ENCODE assay signal across 8 cellular contexts in the genomic region with DNA sequence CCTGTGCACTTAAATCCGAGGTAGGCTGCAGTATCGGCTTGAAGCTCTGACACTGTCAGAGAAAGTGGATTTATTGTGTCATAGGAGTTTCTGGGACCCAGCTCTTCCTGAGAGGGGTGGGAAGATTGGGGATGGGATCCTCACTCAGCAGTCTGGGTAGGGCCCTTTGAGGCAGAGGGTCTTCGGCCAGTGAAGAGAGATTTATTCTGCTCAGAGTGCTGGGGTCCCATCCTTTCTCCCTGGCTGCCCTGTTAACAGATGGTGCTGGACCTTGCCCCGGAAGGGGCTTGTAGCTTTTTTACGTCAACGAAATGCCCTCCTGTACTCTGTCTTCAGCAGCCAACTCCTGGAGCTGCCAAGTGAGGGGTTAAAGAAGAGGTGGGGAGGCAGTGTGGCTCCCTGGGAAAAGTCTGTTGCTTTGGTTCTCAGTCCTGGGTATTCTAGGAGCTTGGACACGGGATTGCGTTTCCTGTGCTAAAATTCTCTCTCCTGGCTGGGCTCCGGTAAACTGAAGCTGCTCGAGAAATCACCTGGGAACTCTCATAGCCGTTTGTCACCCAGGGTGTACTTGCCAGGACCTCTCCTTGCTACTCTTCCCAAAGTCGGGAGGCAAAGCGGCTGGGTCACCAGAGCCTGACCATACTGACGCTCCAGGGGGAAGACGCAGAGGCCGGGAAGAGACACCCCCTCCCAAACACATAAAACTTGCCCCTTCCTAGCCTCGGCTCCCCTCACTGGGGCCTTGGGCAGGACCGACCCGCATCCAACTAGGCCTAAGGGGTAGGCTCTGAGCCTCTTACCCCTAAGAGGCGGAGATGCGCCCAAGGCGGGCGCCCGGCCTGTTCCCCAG. TPM values are rescaled to one million over a fixed set of nuclear protein-coding genes. Genes with fewer than 3 reads are reported as not detected.
A peak's percentile ranks its signal among the peaks of the same experiment; 100 is the strongest.
DNase-seq lines count a peak whose midpoint lies in the region; ATAC-seq and TF ChIP-seq lines count a peak whose summit lies in the region.

No MANE protein-coding gene starts in this region.

- intact Hi-C loops in MCF 10A (cut with micrococcal nuclease): no loop called here
- intact Hi-C loops in testis (cut with DNase I; ENCODE audit: low total_unique reads): no loop called here

- peaks cover 16% of the 10 kb centered on the region for H3K36me3 Mint-ChIP-seq in MCF 10A (ENCODE audit: insufficient read depth, unreplicated experiment)

- no peak for TF ChIP-seq CTCF in MCF 10A (IDR thresholded peaks at IDR 0.05; ENCODE audit: unreplicated experiment)
- TF ChIP-seq CTCF in testis (IDR thresholded peaks at IDR 0.05): no peak

- H3K9me3 ChIP-seq in testis: no peaks in the 10 kb centered on the region

- H3K9me3 Mint-ChIP-seq in MCF 10A (ENCODE audit: unreplicated experiment): no peaks in the 10 kb centered on the region

- peak overlapping the region; percentile 99 for H3K27ac Mint-ChIP-seq in MCF 10A (ENCODE audit: low read depth, unreplicated experiment)

- H3K27ac ChIP-seq in testis: peak overlapping the region; percentile 97 to 99

- H3K27me3 Mint-ChIP-seq in MCF 10A (ENCODE audit: insufficient read depth, unreplicated experiment): no peaks in the 10 kb centered on the region

- peaks cover 26% of the 10 kb centered on the region for H3K4me1 ChIP-seq in testis

- ATAC-seq in GM18867 (IDR thresholded peaks at IDR 0.05; ENCODE audit: unreplicated experiment) (peak; percentile 6), HG03457 (IDR thresholded peaks at IDR 0.05; ENCODE audit: unreplicated experiment) (peak; percentile 7), HG02571 (IDR thresholded peaks at IDR 0.05; ENCODE audit: unreplicated experiment) (no peak)

- CTCF ChIA-PET in MCF 10A (lab: Yijun Ruan, JAX): interaction anchor here (0.6 to 1.3 kb wide), 4 partner anchors 61 to 467 kb away, joined by 3 to 4 read pairs (median 4); no protein-coding TSS in a partner anchor

- WGBS in testis, 2 donors: 17 to 38% methylated on average over 19 to 24 of the region's 24 CpGs

- H3K4me3 Mint-ChIP-seq in MCF 10A (ENCODE audit: unreplicated experiment): peak overlapping the region; percentile 92

- TSS peak; percentile 92 for BruUV-seq in MCF 10A (replicated peaks; lab: Mats Ljungman, UMichigan)

- H3K4me1 Mint-ChIP-seq in MCF 10A (ENCODE audit: insufficient read depth, unreplicated experiment): no peaks in the 10 kb centered on the region

- H3K36me3 ChIP-seq in testis (ENCODE audit: low read depth, missing control alignments): no peaks in the 10 kb centered on the region

- POLR2A ChIA-PET in MCF 10A (lab: Yijun Ruan, JAX): interaction anchor here (0.6 to 4.1 kb wide), 14 partner anchors 8 to 412 kb away, joined by 3 to 142 read pairs (median 6); a partner anchor contains a TSS

- no peak for DNase-seq in MCF 10A (ENCODE audit: unreplicated experiment)
- DNase-seq in left kidney (ENCODE audit: low read depth, low spot score): peak; percentile 66
- peak; percentile 49 for DNase-seq in testis
- no peak for DNase-seq in CD1c-positive myeloid dendritic cell (ENCODE audit: extremely low spot score)
- DNase-seq in NCI-H1930 (lab: John Stamatoyannopoulos, UW): no peak

- no peaks in the 10 kb centered on the region for H3K27me3 ChIP-seq in testis

- peak overlapping the region; percentile 67 to 72 for H3K4me3 ChIP-seq in testis

- TF ChIP-seq POLR2A in testis (IDR thresholded peaks at IDR 0.05): no peak

RNA-seq across cellular contexts. Expression of a gene that starts 0.8 kb away (rescaled TPM):
- total RNA-seq in MCF 10A (2022): 76.9 and 96.7 TPM in 2 replicates
- 10 to 100 TPM; 14.3 to 19.4 TPM for total RNA-seq in testis
- polyA plus RNA-seq in testis (ENCODE audit: insufficient read depth, low read depth, low replicate concordance): 130 TPM

RNA-seq across cellular contexts. Expression of a gene that starts 4.6 kb away (rescaled TPM):
- total RNA-seq in MCF 10A (2022): 0.27 TPM in 1 of 2 replicates, not detected in the other
- total RNA-seq in testis: 1 to 10 TPM; 2.8 to 3.8 TPM
- polyA plus RNA-seq in testis (ENCODE audit: insufficient read depth, low read depth, low replicate concordance): 5.5 TPM

RNA-seq across cellular contexts. Expression of a gene that starts 8.1 kb away (rescaled TPM):
- total RNA-seq in MCF 10A (2022): 8.0 and 9.1 TPM in 2 replicates
- total RNA-seq in testis: 10 to 100 TPM; 19.9 to 32.1 TPM
- 22.9 TPM for polyA plus RNA-seq in testis (ENCODE audit: insufficient read depth, low read depth, low replicate concordance)

RNA-seq across cellular contexts. Expression of a gene that starts 11.9 kb away (rescaled TPM):
- total RNA-seq in MCF 10A (2022): 74.9 and 80.4 TPM in 2 replicates
- 10 to 100 TPM; 41.1 to 53.3 TPM for total RNA-seq in testis
- 81.4 TPM for polyA plus RNA-seq in testis (ENCODE audit: insufficient read depth, low read depth, low replicate concordance)

RNA-seq across cellular contexts. Expression of a gene that starts 51.9 kb away (rescaled TPM):
- total RNA-seq in MCF 10A (2022) (2.0 and 3.5 TPM in 2 replicates), testis (1 to 10 TPM; 1.4 to 2.0 TPM)
- 0.54 TPM for polyA plus RNA-seq in testis (ENCODE audit: insufficient read depth, low read depth, low replicate concordance)

Comparison
In these comparisons a context has a peak if more than half of its experiments do, and no peak if none do; other contexts are left out.
1. DNase-seq: peak in left kidney (single experiment) and testis (single experiment); none in MCF 10A (single experiment), CD1c-positive myeloid dendritic cell (single experiment) and NCI-H1930 (0 of 2).